Comparison of ENCODE assay signal across 16 cellular contexts in the genomic region with DNA sequence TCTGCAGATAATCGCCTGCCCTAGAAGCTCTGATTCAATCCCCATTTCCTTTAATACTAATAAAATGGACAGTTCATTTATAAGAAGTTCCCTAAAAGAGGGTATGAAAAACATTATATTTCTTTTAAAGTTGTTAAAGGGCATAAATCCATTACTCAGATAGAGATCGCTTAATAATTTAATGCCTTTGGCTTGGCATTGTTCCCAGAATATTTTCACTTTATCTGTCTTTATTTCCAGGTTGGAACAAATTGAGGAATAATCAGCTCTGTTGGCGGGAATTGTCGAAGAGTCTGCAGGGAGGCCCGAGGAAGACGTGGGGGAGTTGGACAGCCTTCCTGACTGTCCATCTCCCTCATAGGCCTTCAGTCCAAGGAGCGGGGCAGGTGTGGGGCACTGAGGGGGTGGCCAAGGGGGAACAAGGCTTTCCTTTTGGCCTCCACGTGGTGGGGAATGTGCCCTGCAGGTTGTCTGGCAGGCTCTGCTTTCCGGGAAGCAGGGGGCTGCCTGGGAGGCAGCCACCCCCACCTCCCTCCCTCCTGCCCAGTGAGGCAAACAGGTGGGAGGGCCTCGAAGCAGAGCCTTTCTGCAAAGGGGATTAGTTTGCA.
A peak's percentile ranks its signal among the peaks of the same experiment; 100 is the strongest.
DNase-seq lines count a peak whose midpoint lies in the region; ATAC-seq and TF ChIP-seq lines count a peak whose summit lies in the region.
"Had no signal": no experiment of that assay in that cellular context is flagged by ENCODE, and none has a peak within 500 bp of the region (broad histone marks: within the 10 kb centered on the region; RNA-seq: fewer than 3 reads in every experiment).

No MANE protein-coding gene starts in this region.

- H3K4me3 ChIP-seq in A673 (ENCODE audit: low read depth, low read length, poor library complexity, severe bottlenecking) = no peak overlapping the region
- peak overlapping the region; percentile 52 for H3K4me3 ChIP-seq in SK-N-MC
- no peak overlapping the region for H3K4me3 ChIP-seq in esophagus muscularis mucosa
- H3K4me3 ChIP-seq: GM12878, smooth muscle cell, vagina had no signal

- DNase-seq in A673 (ENCODE audit: low spot score) = peak; percentile 10
- DNase-seq in COR-L47 (lab: John Stamatoyannopoulos, UW) = peak; percentile 57
- DNase-seq in SK-N-MC (ENCODE audit: low read depth, low spot score) = peak; percentile 68
- peak; percentile 79 for DNase-seq in left kidney (ENCODE audit: low read depth, low spot score)
- DNase-seq in esophagus muscularis mucosa (ENCODE audit: extremely low spot score) = no peak
- no peak for DNase-seq in stimulated activated CD4-positive, alpha-beta T cell treated with anti-CD3 and anti-CD28 coated beads, Interleukin-4, amount 100 ng/mL, for 4 hours
- no peak for DNase-seq in T-cell
- DNase-seq: activated CD4-positive, alpha-beta T cell treated with anti-CD3 and anti-CD28 coated beads for 1 hour; activated naive CD8-positive, alpha-beta T cell treated with anti-CD3 and anti-CD28 coated beads for 36 hours; activated T-cell treated with anti-CD3 and anti-CD28 coated beads, Interleukin-2, amount 50 U/mL, for 1 hour; caudate nucleus; midbrain; stimulated activated naive CD4-positive, alpha-beta T cell had no signal

- TF ChIP-seq EP300 in esophagus muscularis mucosa (IDR thresholded peaks at IDR 0.05) = no peak

- POLR2A ChIA-PET in A673 (lab: Charles Lee; ENCODE audit: low non-redundant PET) (no interaction called here), T-cell (lab: Charles Lee) (no interaction called here)

- H3K9me3 ChIP-seq in A673 (ENCODE audit: low read depth, low read length, poor library complexity, severe bottlenecking) (no peaks in the 10 kb centered on the region), SK-N-MC (ENCODE audit: low read depth, low read length) (no peaks in the 10 kb centered on the region), esophagus muscularis mucosa (no peaks in the 10 kb centered on the region)
- H3K9me3 ChIP-seq: vagina had no signal

- intact Hi-C loops in A673 (cut with micrococcal nuclease; ENCODE audit: unreplicated experiment) (loop anchor here (2.0 kb wide), 1 partner anchor 217 kb away; no protein-coding TSS in a partner anchor), esophagus muscularis mucosa (cut with DNase I) (loop anchor here (5.0 kb wide), 1 partner anchor 218 kb away; no protein-coding TSS in a partner anchor)

- peaks cover 9% of the 10 kb centered on the region for H3K4me1 ChIP-seq in A673 (ENCODE audit: insufficient read depth, low read length, poor library complexity, severe bottlenecking)
- peaks cover 18 to 57% (median 51%) of the 10 kb centered on the region in 4 donors for H3K4me1 ChIP-seq in esophagus muscularis mucosa

- TF ChIP-seq CTCF in A673 (conservative IDR thresholded peaks at IDR 0.05; ENCODE audit: low read depth, low read length) = no peak
- no peak for TF ChIP-seq CTCF in esophagus muscularis mucosa (IDR thresholded peaks at IDR 0.05)

- 31% methylated on average over 10 of the region's 10 CpGs for WGBS in esophagus muscularis mucosa

- H3K4me1 Mint-ChIP-seq in T-cell = peaks cover 3 to 28% (median 14%) of the 10 kb centered on the region in 3 donors
- H3K4me1 Mint-ChIP-seq: activated naive CD8-positive, alpha-beta T cell treated with anti-CD3 and anti-CD28 coated beads for 36 hours had no signal

- no peak overlapping the region for H3K9ac ChIP-seq in SK-N-MC (ENCODE audit: insufficient read length)

- no TSS peak for BruUV-seq in A673 (replicated peaks; lab: Mats Ljungman, UMichigan)

- H3K36me3 Mint-ChIP-seq in T-cell = no peaks in the 10 kb centered on the region
- H3K36me3 Mint-ChIP-seq: activated naive CD8-positive, alpha-beta T cell treated with anti-CD3 and anti-CD28 coated beads for 36 hours had no signal

- H3K27me3 ChIP-seq in A673 (replicated peaks; ENCODE audit: insufficient read depth, low read depth, low read length, poor library complexity) = peaks cover 3% of the 10 kb centered on the region
- H3K27me3 ChIP-seq in esophagus muscularis mucosa = no peaks in the 10 kb centered on the region
- H3K27me3 ChIP-seq: vagina had no signal

- TF ChIP-seq POLR2A in esophagus muscularis mucosa (IDR thresholded peaks at IDR 0.05; ENCODE audit: low read depth) = no peak

- CTCF ChIA-PET in A673 (lab: Charles Lee) (no interaction called here), T-cell (lab: Charles Lee) (no interaction called here)

- H3K36me3 ChIP-seq in A673 (ENCODE audit: insufficient read depth, low read length, poor library complexity, severe bottlenecking) (no peaks in the 10 kb centered on the region), SK-N-MC (ENCODE audit: insufficient read depth, low read length) (no peaks in the 10 kb centered on the region), esophagus muscularis mucosa (no peaks in the 10 kb centered on the region)
- H3K36me3 ChIP-seq: vagina had no signal

- no peak overlapping the region for H3K27ac Mint-ChIP-seq in T-cell
- H3K27ac Mint-ChIP-seq: activated naive CD8-positive, alpha-beta T cell treated with anti-CD3 and anti-CD28 coated beads for 36 hours had no signal

- H3K9me3 Mint-ChIP-seq in T-cell = no peaks in the 10 kb centered on the region
- H3K9me3 Mint-ChIP-seq: activated naive CD8-positive, alpha-beta T cell treated with anti-CD3 and anti-CD28 coated beads for 36 hours had no signal

- no peak overlapping the region for H3K27ac ChIP-seq in A673 (ENCODE audit: low read depth, low read length, poor library complexity, severe bottlenecking)
- H3K27ac ChIP-seq in SK-N-MC = peak overlapping the region; percentile 70
- peak overlapping the region in 2 of 4 donors; percentile 36 to 57 for H3K27ac ChIP-seq in esophagus muscularis mucosa (replicated peaks in 1 of 4)

- H3K27me3 Mint-ChIP-seq in T-cell = peaks cover 0 to 17% of the 10 kb centered on the region in 2 donors

- H3K4me3 Mint-ChIP-seq in T-cell = no peak overlapping the region
- H3K4me3 Mint-ChIP-seq: activated naive CD8-positive, alpha-beta T cell treated with anti-CD3 and anti-CD28 coated beads for 36 hours had no signal

- no peak for ATAC-seq in T-cell (replicated peaks in 1 of 4)
- ATAC-seq: GM12878 had no signal

Comparison
In these comparisons a context has a peak if more than half of its experiments do, and no peak if none do; other contexts are left out.
1. DNase-seq: peak in A673 (single experiment), COR-L47 (single experiment), SK-N-MC (single experiment) and left kidney (single experiment); none in esophagus muscularis mucosa (single experiment), stimulated activated CD4-positive, alpha-beta T cell treated with anti-CD3 and anti-CD28 coated beads, Interleukin-4, amount 100 ng/mL, for 4 hours (0 of 2) and T-cell (0 of 34).